In genomic region chr12:7929069-7929792, GRCh38 we compare ENCODE assay signal across 1 cellular context.
TF ChIP-seq lines count a peak whose summit lies in the region.

No MANE protein-coding gene starts in this region.

TF ChIP-seq in SK-N-SH treated with all-trans-retinoic acid at 6 μM for 48 hours, 23 proteins besides CTCF, POLR2A, EP300 and RAD21 (continued from another document):
- TF ChIP-seq TOX (CRISPR knock-in tag; IDR thresholded peaks at IDR 0.05; ENCODE audit: borderline replicate concordance) = no peak
